Comparison of ENCODE assay signal across 1 cellular context in the genomic region with DNA sequence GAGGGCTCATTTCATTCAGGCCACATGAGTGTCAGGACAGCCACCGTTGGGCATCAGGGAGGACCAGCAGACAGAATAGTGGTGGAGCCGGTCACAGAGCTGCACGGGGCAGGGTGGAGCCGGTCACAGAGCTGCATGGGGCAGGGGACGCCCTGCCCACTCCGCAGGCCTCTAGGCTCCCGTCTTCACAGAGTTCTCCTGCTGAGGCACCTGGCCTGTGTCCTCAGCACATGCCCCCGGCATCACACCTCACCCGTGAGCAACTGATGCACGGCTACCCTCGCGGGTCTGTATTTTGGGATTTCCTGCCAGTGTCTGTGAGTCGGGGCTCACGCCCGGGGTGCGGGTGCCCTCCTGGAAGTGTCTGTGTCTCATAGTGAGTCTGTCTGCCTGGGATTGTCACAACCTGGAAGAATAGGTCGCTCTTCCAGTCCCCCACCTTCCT.
TF ChIP-seq lines count a peak whose summit lies in the region.

No MANE protein-coding gene starts in this region.

TF ChIP-seq in HepG2, 621 proteins besides CTCF, POLR2A, EP300 and RAD21:
- TF ChIP-seq SUZ12 (IDR thresholded peaks at IDR 0.05; ENCODE audit: low read depth, low read length) (no peak), ZNF224 (CRISPR knock-in tag; IDR thresholded peaks at IDR 0.05) (no peak), MTF2 (CRISPR knock-in tag; IDR thresholded peaks at IDR 0.05; ENCODE audit: borderline replicate concordance) (0 out of 2 replicates have a peak, but pooled peaks have one; percentile 40), KLF16 (CRISPR knock-in tag; IDR thresholded peaks at IDR 0.05) (no peak)
